ENCODE assay signal across 18 cellular contexts in the genomic region with DNA sequence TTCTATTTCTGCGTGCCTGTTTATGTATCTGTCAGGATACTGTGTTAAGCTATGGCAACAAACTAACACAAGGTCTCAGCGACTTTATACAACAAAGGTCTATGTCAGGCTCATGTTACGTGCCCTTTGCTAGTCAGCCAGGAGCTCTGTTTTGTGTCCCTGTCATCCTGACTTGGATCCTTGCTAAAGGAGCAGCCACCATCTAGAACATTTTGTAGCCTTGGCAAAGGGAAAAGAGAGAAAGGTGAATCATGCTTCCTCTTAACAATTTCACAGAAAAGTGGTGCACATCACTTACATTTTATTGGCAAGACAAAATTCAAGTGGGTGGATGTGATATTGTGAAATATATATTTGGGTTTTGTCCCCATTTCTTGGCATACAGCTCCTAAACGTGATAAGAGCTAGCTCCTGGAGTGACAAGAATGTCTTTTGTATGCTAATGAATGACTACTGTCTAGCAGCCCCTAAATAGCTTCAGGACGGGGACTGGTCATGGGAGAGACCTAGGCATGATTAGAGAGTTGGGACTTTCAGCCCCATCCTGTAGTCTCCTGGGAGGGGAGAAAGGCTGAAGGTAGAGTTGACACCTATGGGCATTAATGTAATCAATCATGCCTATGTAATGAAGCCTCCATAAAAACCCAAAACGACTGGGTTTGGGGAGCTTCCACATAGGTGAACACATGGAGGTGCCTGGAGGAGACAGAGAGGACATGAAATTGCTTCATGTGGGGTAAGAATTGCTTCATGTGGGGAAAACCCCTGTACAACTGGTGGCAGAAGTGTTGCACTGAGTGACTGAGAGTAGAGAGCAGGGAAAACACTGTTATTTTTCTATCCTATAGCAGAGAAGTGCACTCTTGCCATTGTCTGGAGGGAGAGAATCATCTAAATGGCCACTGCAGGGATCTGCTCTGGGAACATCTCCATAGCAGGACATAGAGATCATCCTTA. TPM values are rescaled to one million over a fixed set of nuclear protein-coding genes. Genes with fewer than 3 reads are reported as not detected.
DNase-seq lines count a peak whose midpoint lies in the region; ATAC-seq and TF ChIP-seq lines count a peak whose summit lies in the region.
"Had no signal": no experiment of that assay in that cellular context is flagged by ENCODE, and none has a peak within 500 bp of the region (broad histone marks: within the 10 kb centered on the region; RNA-seq: fewer than 3 reads in every experiment).

No MANE protein-coding gene starts in this region.

- H3K79me2 ChIP-seq in ACC112 (ENCODE audit: control insufficient read depth, insufficient read depth, low read length, unreplicated experiment), result no peaks in the 10 kb centered on the region

- no peak overlapping the region for H3K27ac Mint-ChIP-seq in activated CD4-positive, alpha-beta memory T cell treated with anti-CD3 and anti-CD28 coated beads, Interleukin-2, amount 10 ng/mL, durations not matched to agents 7 days and 5 days
- H3K27ac Mint-ChIP-seq: B cell; brain; effector memory CD8-positive, alpha-beta T cell; IgD-negative memory B cell had no signal

- peak; percentile 18 for DNase-seq in GM20000 (ENCODE audit: low spot score)
- DNase-seq in inferior parietal cortex (ENCODE audit: extremely low spot score), result peak; percentile 72
- DNase-seq in NCI-H1694 treated with DMSO at 0.1 percent for 48 hours (lab: John Stamatoyannopoulos, UW), result no peak
- no peak for DNase-seq in NCI-H510A (lab: John Stamatoyannopoulos, UW)
- DNase-seq in activated CD4-positive, alpha-beta memory T cell treated with anti-CD3 and anti-CD28 coated beads, Interleukin-2, amount 10 ng/mL, durations not matched to agents 7 days and 5 days, result no peak
- DNase-seq: activated CD4-positive, alpha-beta T cell treated with anti-CD3 and anti-CD28 coated beads for 48 hours; effector memory CD8-positive, alpha-beta T cell; gastrocnemius medialis; mucosa of descending colon; NCI-H1105; NCI-H2227 treated with DMSO at 0.1 percent for 48 hours; PC-9 had no signal

- no peaks in the 10 kb centered on the region for H3K4me1 Mint-ChIP-seq in activated CD4-positive, alpha-beta memory T cell treated with anti-CD3 and anti-CD28 coated beads, Interleukin-2, amount 10 ng/mL, durations not matched to agents 7 days and 5 days
- H3K4me1 Mint-ChIP-seq: B cell, brain, IgD-negative memory B cell had no signal

- H3K27ac ChIP-seq in ACC112 (ENCODE audit: low read depth, low read length) (peak overlapping the region; percentile 70), angular gyrus (ENCODE audit: low read depth, low read length) (peak overlapping the region; percentile 44)
- H3K27ac ChIP-seq: gastrocnemius medialis, PC-9 had no signal

- peaks cover 19% of the 10 kb centered on the region for H3K4me1 ChIP-seq in ACC112 (ENCODE audit: control insufficient read depth, insufficient read depth, low read length, unreplicated experiment)
- H3K4me1 ChIP-seq: gastrocnemius medialis had no signal

- H3K36me3 Mint-ChIP-seq in activated CD4-positive, alpha-beta memory T cell treated with anti-CD3 and anti-CD28 coated beads, Interleukin-2, amount 10 ng/mL, durations not matched to agents 7 days and 5 days (ENCODE audit: low read depth), result no peaks in the 10 kb centered on the region
- H3K36me3 Mint-ChIP-seq: brain, IgD-negative memory B cell had no signal

- CTCF ChIA-PET in activated CD4-positive, alpha-beta memory T cell treated with anti-CD3 and anti-CD28 coated beads, Interleukin-2, amount 10 ng/mL, durations not matched to agents 7 days and 5 days (lab: Charles Lee), result no interaction called here

- H3K9me3 Mint-ChIP-seq in activated CD4-positive, alpha-beta memory T cell treated with anti-CD3 and anti-CD28 coated beads, Interleukin-2, amount 10 ng/mL, durations not matched to agents 7 days and 5 days, result no peaks in the 10 kb centered on the region
- H3K9me3 Mint-ChIP-seq: brain; effector memory CD8-positive, alpha-beta T cell; IgD-negative memory B cell had no signal

- H3K4me3 ChIP-seq in ACC112 (ENCODE audit: low read depth, low read length), result no peak overlapping the region
- H3K4me3 ChIP-seq: gastrocnemius medialis, mucosa of descending colon, PC-9 had no signal

- no peak overlapping the region for H2AFZ ChIP-seq in ACC112 (ENCODE audit: low read length, unreplicated experiment)
- H2AFZ ChIP-seq: PC-9 had no signal

- TF ChIP-seq CTCF in GM20000 (IDR thresholded peaks at IDR 0.05; ENCODE audit: extremely low read depth, missing control alignments), result no peak

- POLR2A ChIA-PET in activated CD4-positive, alpha-beta memory T cell treated with anti-CD3 and anti-CD28 coated beads, Interleukin-2, amount 10 ng/mL, durations not matched to agents 7 days and 5 days (lab: Charles Lee), result no interaction called here

- H3K27me3 Mint-ChIP-seq in activated CD4-positive, alpha-beta memory T cell treated with anti-CD3 and anti-CD28 coated beads, Interleukin-2, amount 10 ng/mL, durations not matched to agents 7 days and 5 days, result peaks cover 14% of the 10 kb centered on the region
- H3K27me3 Mint-ChIP-seq: IgD-negative memory B cell had no signal

- H3K4me3 Mint-ChIP-seq in activated CD4-positive, alpha-beta memory T cell treated with anti-CD3 and anti-CD28 coated beads, Interleukin-2, amount 10 ng/mL, durations not matched to agents 7 days and 5 days, result no peak overlapping the region
- H3K4me3 Mint-ChIP-seq: B cell; brain; effector memory CD8-positive, alpha-beta T cell; IgD-negative memory B cell had no signal

- no peaks in the 10 kb centered on the region for H3K36me3 ChIP-seq in ACC112 (ENCODE audit: insufficient read depth, low read length)
- H3K36me3 ChIP-seq: gastrocnemius medialis had no signal

- ATAC-seq in HG03342 (IDR thresholded peaks at IDR 0.05; ENCODE audit: unreplicated experiment), result no peak
- ATAC-seq: effector memory CD8-positive, alpha-beta T cell; gastrocnemius medialis; mucosa of descending colon had no signal

- H3K27me3 ChIP-seq in ACC112 (ENCODE audit: insufficient read depth, low read length), result no peaks in the 10 kb centered on the region
- H3K27me3 ChIP-seq: gastrocnemius medialis had no signal

RNA-seq across cellular contexts. Expression of a gene that starts 33.0 kb away (rescaled TPM):
- total RNA-seq in activated CD4-positive, alpha-beta memory T cell treated with anti-CD3 and anti-CD28 coated beads, Interleukin-2, amount 10 ng/mL, durations not matched to agents 7 days and 5 days, result 10 to 100 TPM; 47.2 to 47.4 TPM

RNA-seq across cellular contexts. Expression of a gene that starts 33.2 kb away (rescaled TPM):
- 100 to 1,000 TPM; 132 to 133 TPM for total RNA-seq in activated CD4-positive, alpha-beta memory T cell treated with anti-CD3 and anti-CD28 coated beads, Interleukin-2, amount 10 ng/mL, durations not matched to agents 7 days and 5 days

RNA-seq across cellular contexts. Expression of a gene that starts 53.3 kb away (rescaled TPM):
- 1 to 10 TPM; 2.4 to 5.3 TPM for total RNA-seq in activated CD4-positive, alpha-beta memory T cell treated with anti-CD3 and anti-CD28 coated beads, Interleukin-2, amount 10 ng/mL, durations not matched to agents 7 days and 5 days

Comparison
In these comparisons a context has a peak if more than half of its experiments do, and no peak if none do; other contexts are left out.
1. DNase-seq: peak in GM20000 (single experiment) and inferior parietal cortex (single experiment); none in NCI-H1694 treated with DMSO at 0.1 percent for 48 hours (single experiment), NCI-H510A (single experiment) and activated CD4-positive, alpha-beta memory T cell treated with anti-CD3 and anti-CD28 coated beads, Interleukin-2, amount 10 ng/mL, durations not matched to agents 7 days and 5 days (single experiment).